ENCODE assay signal across 8 cellular contexts in genomic region chr16:27748868-27749546, GRCh38.
DNase-seq lines count a peak whose midpoint lies in the region; ATAC-seq, FAIRE-seq and TF ChIP-seq lines count a peak whose summit lies in the region.

No MANE protein-coding gene starts in this region.

- TF ChIP-seq EP300 in A549 (IDR thresholded peaks at IDR 0.05): no peak

- DNase-seq in A549 (ENCODE audit: low read depth in 1 of 2, low spot score in 1 of 2) (peak; percentile 37 to 51), EH (ENCODE audit: low read depth) (peak; percentile 93), NCI-H1105 treated with DMSO at 0.1 percent for 48 hours (lab: John Stamatoyannopoulos, UW) (peak; percentile 56), foreskin melanocyte (peak; percentile 93), small intestine (peak; percentile 78), DMS114 treated with DMSO at 0.1 percent for 48 hours (lab: John Stamatoyannopoulos, UW; ENCODE audit: unreplicated experiment) (no peak)
- peak; percentile 28 for DNase-seq in activated CD8-positive, alpha-beta memory T cell treated with anti-CD3 and anti-CD28 coated beads, Interleukin-2, amount 50 U/mL, for 4 hours

- H3K27me3 ChIP-seq in small intestine (ENCODE audit: control insufficient read depth in 2 of 2, insufficient read depth in 2 of 2, low read length in 2 of 2): no peaks in the 10 kb centered on the region

- H3K4me2 ChIP-seq in A549: 0 out of 3 replicates have a peak overlapping the region, but pooled peaks have one; percentile 11

- H3K4me3 ChIP-seq in A549 (no peak overlapping the region), small intestine (ENCODE audit: low read depth in 1 of 2, low read length in 2 of 2) (no peak overlapping the region)

- no peaks in the 10 kb centered on the region for H3K9me3 ChIP-seq in A549
- no peaks in the 10 kb centered on the region for H3K9me3 ChIP-seq in small intestine (ENCODE audit: control insufficient read depth, low read depth)

- POLR2A ChIA-PET in A549 (lab: Yijun Ruan, JAX): no interaction called here

- H3K36me3 ChIP-seq in small intestine (ENCODE audit: control insufficient read depth in 2 of 2, insufficient read depth in 2 of 2, low read length in 2 of 2): peaks cover 0 to 2% of the 10 kb centered on the region in 2 donors

- ATAC-seq in A549: peak in 1 of 2 experiments; percentile 58; a peak in 3 of 6 replicates
- no peak for ATAC-seq in HG03196 (IDR thresholded peaks at IDR 0.05; ENCODE audit: unreplicated experiment)

- 65% methylated on average over 12 of the region's 12 CpGs for WGBS in A549 (ENCODE audit: missing lambda C conversion rate)
- WGBS in small intestine, 3 donors: 28 to 37% (median 35%) methylated on average over 12 of the region's 12 CpGs

- TF ChIP-seq RAD21 in A549 (conservative IDR thresholded peaks at IDR 0.05 in 1 of 2, IDR thresholded peaks at IDR 0.05 in 1 of 2): no peak

- no peak for TF ChIP-seq POLR2A in A549 (IDR thresholded peaks at IDR 0.05; ENCODE audit: low read length)

- H3K27ac ChIP-seq in A549 (peak overlapping the region in 1 of 2 experiments; percentile 29; a peak in 1 of 6 replicates), small intestine (ENCODE audit: low read depth in 1 of 2, low read length in 1 of 2) (no peak overlapping the region)

- H3K4me1 ChIP-seq in A549 (0 out of 3 replicates have a peak, but pooled peaks cover 5% of the 10 kb centered on the region), small intestine (ENCODE audit: control insufficient read depth in 2 of 2, insufficient read depth in 1 of 2, low read depth in 1 of 2, low read length in 1 of 2) (no peaks in the 10 kb centered on the region)

- FAIRE-seq in A549 (lab: Jason Lieb, UNC) (peak; percentile 51), small intestine (lab: Jason Lieb, UNC) (no peak)

- CTCF ChIA-PET in A549 (lab: Yijun Ruan, JAX): interaction anchor here (1.1 kb wide), 1 partner anchor 31 kb away, joined by 4 read pairs; no protein-coding TSS in a partner anchor

- no peak for TF ChIP-seq CTCF in A549 (IDR thresholded peaks at IDR 0.05)

TF ChIP-seq in A549, 52 proteins besides CTCF, POLR2A, EP300 and RAD21:
- no peak for TF ChIP-seq ZSCAN20 (CRISPR knock-in tag; IDR thresholded peaks at IDR 0.05)
- no peak for TF ChIP-seq GATA3 (IDR thresholded peaks at IDR 0.05; ENCODE audit: borderline replicate concordance)
- TF ChIP-seq, protein P1, sequence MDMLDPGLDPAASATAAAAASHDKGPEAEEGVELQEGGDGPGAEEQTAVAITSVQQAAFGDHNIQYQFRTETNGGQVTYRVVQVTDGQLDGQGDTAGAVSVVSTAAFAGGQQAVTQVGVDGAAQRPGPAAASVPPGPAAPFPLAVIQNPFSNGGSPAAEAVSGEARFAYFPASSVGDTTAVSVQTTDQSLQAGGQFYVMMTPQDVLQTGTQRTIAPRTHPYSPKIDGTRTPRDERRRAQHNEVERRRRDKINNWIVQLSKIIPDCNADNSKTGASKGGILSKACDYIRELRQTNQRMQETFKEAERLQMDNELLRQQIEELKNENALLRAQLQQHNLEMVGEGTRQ (IDR thresholded peaks at IDR 0.05): peak; percentile 82
- no peak for TF ChIP-seq TP53 (CRISPR knock-in tag; IDR thresholded peaks at IDR 0.05)
- no peak for TF ChIP-seq NPAS2 (CRISPR knock-in tag; IDR thresholded peaks at IDR 0.05; ENCODE audit: borderline replicate concordance)
- no peak for TF ChIP-seq RNF2 (IDR thresholded peaks at IDR 0.05; ENCODE audit: borderline replicate concordance, low read depth)
- no peak for TF ChIP-seq PHF8 (IDR thresholded peaks at IDR 0.05; ENCODE audit: borderline replicate concordance, low read depth)
- TF ChIP-seq FOSL2 (IDR thresholded peaks at IDR 0.05): no peak
- peak; percentile 28; the same call in 1 of the 2 replicates for TF ChIP-seq FOSL2 (CRISPR knock-in tag; IDR thresholded peaks at IDR 0.05)
- no peak for TF ChIP-seq HEYL (CRISPR knock-in tag; IDR thresholded peaks at IDR 0.05)
